In the genomic region with DNA sequence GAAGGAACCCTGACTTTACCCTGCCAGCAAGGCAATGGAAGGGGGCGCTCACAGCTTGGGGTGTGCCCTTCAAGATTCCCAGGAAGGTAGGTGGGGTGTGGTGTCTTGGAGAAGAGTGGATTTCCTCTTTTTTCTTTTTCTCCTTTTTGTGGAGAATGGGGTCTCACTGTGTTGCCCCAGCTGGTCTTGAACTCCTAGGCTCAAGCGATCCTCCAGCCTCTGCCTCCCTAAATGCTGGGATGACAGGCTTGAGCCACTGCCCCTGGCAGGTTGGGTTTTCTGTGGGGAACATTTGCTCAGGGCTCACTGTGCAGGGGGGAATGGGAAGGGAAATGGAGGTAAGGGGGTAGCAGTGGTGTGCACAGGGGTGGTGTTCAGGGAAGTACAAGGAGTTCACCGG, we compare ENCODE assay signal across 23 cellular contexts. TPM values are rescaled to one million over a fixed set of nuclear protein-coding genes. Genes with fewer than 3 reads are reported as not detected.
DNase-seq lines count a peak whose midpoint lies in the region; ATAC-seq, FAIRE-seq and TF ChIP-seq lines count a peak whose summit lies in the region.
"Had no signal": no experiment of that assay in that cellular context is flagged by ENCODE, and none has a peak within 500 bp of the region (broad histone marks: within the 10 kb centered on the region; RNA-seq: fewer than 3 reads in every experiment).

No MANE protein-coding gene starts in this region.

- H3K27ac ChIP-seq in kidney (ENCODE audit: low read depth in 2 of 2, low read length in 2 of 2): no peak overlapping the region
- H3K27ac ChIP-seq: C4-2B, HL-60, KMS-11 had no signal

- H3K9me3 ChIP-seq in kidney (ENCODE audit: control insufficient read depth in 1 of 2, low read length in 2 of 2): no peaks in the 10 kb centered on the region
- H3K9me3 ChIP-seq: Caco-2 had no signal

- H3K9ac ChIP-seq in kidney (ENCODE audit: low read length in 2 of 2): no peak overlapping the region
- H3K9ac ChIP-seq: KMS-11 had no signal

- peaks cover 0 to 8% of the 10 kb centered on the region in 2 donors for H3K4me1 ChIP-seq in kidney (ENCODE audit: control insufficient read depth in 1 of 2, insufficient read depth in 1 of 2, low read depth in 1 of 2, low read length in 2 of 2)

- CTCF ChIA-PET in T-cell (lab: Charles Lee): no interaction called here

- H3K9me3 Mint-ChIP-seq in natural killer cell treated with Interleukin-12 subunit alpha and Interleukin-12 subunit beta and Interleukin-15 and Interleukin-18, amount 100 ng/mL, for 72 hours: no peaks in the 10 kb centered on the region
- H3K9me3 Mint-ChIP-seq in natural killer cell (no peaks in the 10 kb centered on the region), T-cell (no peaks in the 10 kb centered on the region), mesothelial cell of epicardium (no peaks in the 10 kb centered on the region), type B pancreatic cell (no peaks in the 10 kb centered on the region)
- H3K9me3 Mint-ChIP-seq: CD4-positive, alpha-beta T cell; GM23338 had no signal

- intact Hi-C loops in natural killer cell (cut with micrococcal nuclease): no loop called here
- intact Hi-C loops in kidney (cut with DNase I): no loop called here

- H3K36me3 ChIP-seq in kidney (ENCODE audit: control insufficient read depth in 1 of 2, insufficient read depth in 2 of 2, low read length in 2 of 2): no peaks in the 10 kb centered on the region

- H3K36me3 Mint-ChIP-seq in natural killer cell treated with Interleukin-12 subunit alpha and Interleukin-12 subunit beta and Interleukin-15 and Interleukin-18, amount 100 ng/mL, for 72 hours: no peaks in the 10 kb centered on the region
- no peaks in the 10 kb centered on the region for H3K36me3 Mint-ChIP-seq in natural killer cell
- H3K36me3 Mint-ChIP-seq in T-cell: no peaks in the 10 kb centered on the region
- no peaks in the 10 kb centered on the region for H3K36me3 Mint-ChIP-seq in mesothelial cell of epicardium
- no peaks in the 10 kb centered on the region for H3K36me3 Mint-ChIP-seq in type B pancreatic cell

- H3K27me3 Mint-ChIP-seq in natural killer cell treated with Interleukin-12 subunit alpha and Interleukin-12 subunit beta and Interleukin-15 and Interleukin-18, amount 100 ng/mL, for 72 hours: no peaks in the 10 kb centered on the region
- H3K27me3 Mint-ChIP-seq in natural killer cell (ENCODE audit: low read depth in 2 of 2) (no peaks in the 10 kb centered on the region), T-cell (no peaks in the 10 kb centered on the region), mesothelial cell of epicardium (ENCODE audit: low read depth) (no peaks in the 10 kb centered on the region), type B pancreatic cell (no peaks in the 10 kb centered on the region)
- H3K27me3 Mint-ChIP-seq: CD4-positive, alpha-beta T cell had no signal

- H3K4me1 Mint-ChIP-seq in natural killer cell treated with Interleukin-12 subunit alpha and Interleukin-12 subunit beta and Interleukin-15 and Interleukin-18, amount 100 ng/mL, for 72 hours (ENCODE audit: low read depth in 2 of 2): peaks cover 10 to 14% of the 10 kb centered on the region in 2 donors
- peaks cover 5 to 14% of the 10 kb centered on the region in 2 donors for H3K4me1 Mint-ChIP-seq in natural killer cell
- peaks cover 8 to 10% (median 9%) of the 10 kb centered on the region in 3 donors for H3K4me1 Mint-ChIP-seq in T-cell
- H3K4me1 Mint-ChIP-seq in mesothelial cell of epicardium: peaks cover 41% of the 10 kb centered on the region
- peaks cover 18% of the 10 kb centered on the region for H3K4me1 Mint-ChIP-seq in type B pancreatic cell (ENCODE audit: unreplicated experiment)

- H3K27ac Mint-ChIP-seq in natural killer cell treated with Interleukin-12 subunit alpha and Interleukin-12 subunit beta and Interleukin-15 and Interleukin-18, amount 100 ng/mL, for 72 hours: peak overlapping the region in 1 of 2 donors; percentile 5
- H3K27ac Mint-ChIP-seq in natural killer cell (no peak overlapping the region), T-cell (peak overlapping the region; percentile 14 to 57), mesothelial cell of epicardium (peak overlapping the region; percentile 74), type B pancreatic cell (peak overlapping the region; percentile 11)
- H3K27ac Mint-ChIP-seq: CD4-positive, alpha-beta T cell; GM23338 had no signal

- no peak for ATAC-seq in natural killer cell treated with Interleukin-12 subunit alpha and Interleukin-12 subunit beta and Interleukin-15 and Interleukin-18, amount 100 ng/mL, for 72 hours
- ATAC-seq in natural killer cell (no peak), T-cell (replicated peaks in 1 of 4) (no peak), GM19035 (IDR thresholded peaks at IDR 0.05; ENCODE audit: unreplicated experiment) (no peak)
- ATAC-seq: GM23338, HCT116 had no signal

- H3K4me3 ChIP-seq in kidney (ENCODE audit: low read length in 2 of 2): no peak overlapping the region
- H3K4me3 ChIP-seq: GM23338 had no signal

- DNase-seq in natural killer cell treated with Interleukin-12 subunit alpha and Interleukin-12 subunit beta and Interleukin-15 and Interleukin-18, amount 100 ng/mL, for 72 hours (ENCODE audit: low spot score): peak; percentile 42
- DNase-seq in natural killer cell (no peak), T-cell (no peak), mesothelial cell of epicardium (ENCODE audit: low spot score in 2 of 2, unreplicated experiment in 2 of 2) (no peak), type B pancreatic cell (ENCODE audit: extremely low spot score, unreplicated experiment) (no peak), HuH-7.5 (ENCODE audit: low spot score) (no peak), kidney (no peak)
- DNase-seq: ACHN; Caco-2; CD4-positive, alpha-beta T cell; DMS79; GDM1; H7 had no signal

- FAIRE-seq in kidney (lab: Jason Lieb, UNC): no peak
- FAIRE-seq: A204.1, D721Med, GM12892, GM18507 had no signal

- TF ChIP-seq CTCF in natural killer cell (IDR thresholded peaks at IDR 0.05) (no peak), mesothelial cell of epicardium (IDR thresholded peaks at IDR 0.05; ENCODE audit: unreplicated experiment) (no peak), type B pancreatic cell (conservative IDR thresholded peaks at IDR 0.05) (no peak), kidney (IDR thresholded peaks at IDR 0.05; ENCODE audit: borderline replicate concordance, extremely low read depth, insufficient read depth) (no peak)

- no peak overlapping the region for H3K4me3 Mint-ChIP-seq in natural killer cell treated with Interleukin-12 subunit alpha and Interleukin-12 subunit beta and Interleukin-15 and Interleukin-18, amount 100 ng/mL, for 72 hours
- H3K4me3 Mint-ChIP-seq in natural killer cell: no peak overlapping the region
- H3K4me3 Mint-ChIP-seq in T-cell: no peak overlapping the region
- no peak overlapping the region for H3K4me3 Mint-ChIP-seq in mesothelial cell of epicardium
- H3K4me3 Mint-ChIP-seq in type B pancreatic cell: no peak overlapping the region
- H3K4me3 Mint-ChIP-seq: CD4-positive, alpha-beta T cell; GM23338 had no signal

- POLR2A ChIA-PET in T-cell (lab: Charles Lee): no interaction called here

RNA-seq across cellular contexts. Expression of a gene that starts 4.0 kb away (rescaled TPM):
- total RNA-seq in natural killer cell treated with Interleukin-12 subunit alpha and Interleukin-12 subunit beta and Interleukin-15 and Interleukin-18, amount 100 ng/mL, for 72 hours: 1 to 10 TPM; 4.6 to 8.9 TPM
- total RNA-seq in natural killer cell (1 to 10 TPM; 3.6 to 5.1 (median 4.3) TPM), T-cell (1 to 10 TPM; 4.0 to 6.1 (median 5.6) TPM), mesothelial cell of epicardium (5.3 to 5.4 TPM (median 5.4 TPM) in 3 replicates), type B pancreatic cell (ENCODE audit: low replicate concordance) (4.6 and 5.8 TPM in 2 replicates), kidney (2.6 TPM)
- 1.5 TPM for polyA plus RNA-seq in kidney (ENCODE audit: insufficient read depth, low read depth, low replicate concordance)

RNA-seq across cellular contexts. Expression of a gene that starts 7.7 kb away (rescaled TPM):
- total RNA-seq in natural killer cell treated with Interleukin-12 subunit alpha and Interleukin-12 subunit beta and Interleukin-15 and Interleukin-18, amount 100 ng/mL, for 72 hours: 1 to 10 TPM; 6.9 to 9.3 TPM
- total RNA-seq in natural killer cell (1 to 10 TPM; 4.7 to 6.6 (median 6.2) TPM), T-cell (10 to 100 TPM in 3 of 5 donors, 1 to 10 TPM in 2; 6.1 to 15.4 (median 13.9) TPM), mesothelial cell of epicardium (7.0 to 7.5 TPM (median 7.4 TPM) in 3 replicates), type B pancreatic cell (ENCODE audit: low replicate concordance) (10.3 and 12.2 TPM in 2 replicates), kidney (11.6 TPM)
- 9.8 TPM for polyA plus RNA-seq in kidney (ENCODE audit: insufficient read depth, low read depth, low replicate concordance)

RNA-seq across cellular contexts. Expression of a gene that starts 41.6 kb away (rescaled TPM):
- total RNA-seq in natural killer cell treated with Interleukin-12 subunit alpha and Interleukin-12 subunit beta and Interleukin-15 and Interleukin-18, amount 100 ng/mL, for 72 hours: 100 to 1,000 TPM in 1 of 2 donors, 10 to 100 TPM in 1; 45.4 to 123 TPM
- total RNA-seq in natural killer cell (1 to 10 TPM; 4.6 to 5.6 (median 4.7) TPM), T-cell (1 to 10 TPM; 1.8 to 7.4 (median 4.6) TPM), mesothelial cell of epicardium (16.7 to 18.1 TPM (median 16.9 TPM) in 3 replicates), type B pancreatic cell (ENCODE audit: low replicate concordance) (20.7 and 32.8 TPM in 2 replicates), kidney (1.5 TPM)
- 0.90 TPM for polyA plus RNA-seq in kidney (ENCODE audit: insufficient read depth, low read depth, low replicate concordance)

RNA-seq across cellular contexts. Expression of a gene that starts 53.6 kb away (rescaled TPM):
- total RNA-seq in natural killer cell treated with Interleukin-12 subunit alpha and Interleukin-12 subunit beta and Interleukin-15 and Interleukin-18, amount 100 ng/mL, for 72 hours: 10 to 100 TPM; 16.9 to 29.5 TPM
- total RNA-seq in natural killer cell: 10 to 100 TPM in 2 of 3 donors, 1 to 10 TPM in 1; 9.7 to 18.1 (median 13.4) TPM
- total RNA-seq in T-cell: 10 to 100 TPM in 3 of 5 donors, 1 to 10 TPM in 2; 8.5 to 33.9 (median 28.9) TPM
- 58.4 to 60.1 TPM (median 58.6 TPM) in 3 replicates for total RNA-seq in mesothelial cell of epicardium
- total RNA-seq in type B pancreatic cell (ENCODE audit: low replicate concordance): 67.4 and 68.2 TPM in 2 replicates
- total RNA-seq in kidney: 19.7 TPM
- 35.6 TPM for polyA plus RNA-seq in kidney (ENCODE audit: insufficient read depth, low read depth, low replicate concordance)

Comparison
In these comparisons a context has a peak if more than half of its experiments do, and no peak if none do; other contexts are left out.
1. H3K27ac Mint-ChIP-seq: peak in T-cell (2 of 2), mesothelial cell of epicardium (single experiment) and type B pancreatic cell (single experiment); none in natural killer cell (0 of 2).